Comparison of ENCODE assay signal across 31 cellular contexts in genomic region chr6:133577851-133578250, GRCh38.
"Had no signal": no experiment of that assay in that cellular context is flagged by ENCODE, and none has a peak within 500 bp of the region (broad histone marks: within the 10 kb centered on the region; RNA-seq: fewer than 3 reads in every experiment).

No MANE protein-coding gene starts in this region.

- FAIRE-seq: K562 had no signal

- H3K4me3 ChIP-seq: cardiac muscle cell, K562 had no signal

- H3K27me3 ChIP-seq: brain microvascular endothelial cell, cardiac muscle cell had no signal

- H3K36me3 ChIP-seq: brain microvascular endothelial cell, cardiac muscle cell, WERI-Rb-1 had no signal

- ATAC-seq: activated CD8-positive, alpha-beta memory T cell treated with anti-CD3 and anti-CD28 coated beads, Interleukin-2, amount 10 ng/mL, durations not matched to agents 7 days and 5 days; K562 had no signal

- DNase-seq: activated CD4-positive, alpha-beta memory T cell treated with anti-CD3 and anti-CD28 coated beads, Interleukin-2, amount 10 ng/mL, durations not matched to agents 7 days and 5 days; activated CD4-positive, alpha-beta T cell treated with anti-CD3 and anti-CD28 coated beads for 1 hour; activated CD4-positive, alpha-beta T cell treated with anti-CD3 and anti-CD28 coated beads for 48 hours; activated CD4-positive, CD25-positive, alpha-beta regulatory T cell; activated CD8-positive, alpha-beta memory T cell treated with anti-CD3 and anti-CD28 coated beads for 24 hours; activated CD8-positive, alpha-beta memory T cell treated with anti-CD3 and anti-CD28 coated beads, Interleukin-2, amount 10 ng/mL, durations not matched to agents 7 days and 5 days; activated CD8-positive, alpha-beta memory T cell treated with anti-CD3 and anti-CD28 coated beads, Interleukin-2, amount 50 U/mL, for 48 hours; activated effector memory CD4-positive, alpha-beta T cell treated with Interleukin-2 at 50 U/mL for 16 hours; activated naive CD4-positive, alpha-beta T cell treated with anti-CD3 and anti-CD28 coated beads, Interleukin-2, amount 10 ng/mL, durations not matched to agents 7 days and 5 days; activated naive CD8-positive, alpha-beta T cell treated with anti-CD3 and anti-CD28 coated beads for 36 hours; activated T-cell treated with anti-CD3 and anti-CD28 coated beads, Interleukin-2, amount 50 U/mL, for 48 hours; amniotic stem cell; aorta; brain microvascular endothelial cell; NCI-H1092 treated with DMSO at 0.1 percent for 48 hours; NCI-H1417; NCI-H146; NCI-H187; NCI-H2029 treated with DMSO at 0.1 percent for 48 hours; NCI-H345; NCI-H526; NCI-H82; NK-92 treated with Interleukin-12 subunit alpha and Interleukin-12 subunit beta, amount 100 ng/mL, for 24 hours; Right ventricle myocardium superior; SW 1271; T-helper 1 cell; T-helper 2 cell; T1000; WERI-Rb-1 had no signal

- H3K27ac ChIP-seq: brain microvascular endothelial cell, cardiac muscle cell, WERI-Rb-1 had no signal
